ENCODE assay signal across 15 cellular contexts in the genomic region with DNA sequence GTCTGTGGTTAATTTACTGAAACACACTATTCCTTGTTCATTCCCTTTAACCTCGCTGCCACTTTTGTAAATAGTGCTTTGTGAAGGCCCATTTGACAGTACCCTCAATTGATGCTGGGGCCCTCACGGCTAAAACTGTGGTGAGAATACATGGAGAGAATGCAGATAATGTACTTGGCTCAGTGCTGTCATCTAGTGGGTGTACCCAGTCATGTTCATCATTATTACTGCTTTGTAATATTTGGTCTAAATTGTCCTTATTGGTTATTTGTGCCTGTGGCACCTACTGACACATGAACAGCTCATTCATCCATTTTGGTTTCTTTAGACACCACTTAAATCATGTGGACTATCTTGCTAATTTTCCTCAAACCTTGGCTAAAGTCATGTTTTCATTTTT.
DNase-seq lines count a peak whose midpoint lies in the region; ATAC-seq, FAIRE-seq and TF ChIP-seq lines count a peak whose summit lies in the region.
"Had no signal": no experiment of that assay in that cellular context is flagged by ENCODE, and none has a peak within 500 bp of the region (broad histone marks: within the 10 kb centered on the region; RNA-seq: fewer than 3 reads in every experiment).

No MANE protein-coding gene starts in this region.

- ATAC-seq in GM21529 (IDR thresholded peaks at IDR 0.05; ENCODE audit: unreplicated experiment) (no peak), Right ventricle myocardium superior (ENCODE audit: poor library complexity) (no peak)
- ATAC-seq: naive thymus-derived CD4-positive, alpha-beta T cell had no signal

- WGBS in H1 (ENCODE audit: extremely low coverage in 1 of 2, insufficient coverage in 1 of 2, insufficient read length in 1 of 2, insufficient replicate concordance in 2 of 2, low coverage in 1 of 2, low lambda C conversion rate in 2 of 2, missing lambda C conversion rate in 1 of 2), 2 experiments, result 59% methylated on average over 2 of the region's 2 CpGs; no CpG with 5 or more reads in 1 of the 2 experiments
- WGBS in transverse colon (ENCODE audit: low coverage in 1 of 2), 2 donors, result 21% methylated on average over 2 of the region's 2 CpGs; no CpG with 5 or more reads in 1 of the 2 donors
- WGBS in mesenchymal stem cell, result 50% methylated on average over 1 of the region's 2 CpGs

- no peaks in the 10 kb centered on the region for H4K20me1 ChIP-seq in Karpas-422 (ENCODE audit: insufficient read depth, low read depth, low read length)
- no peaks in the 10 kb centered on the region for H4K20me1 ChIP-seq in H1 (replicated peaks in 1 of 2; ENCODE audit: control insufficient read depth in 1 of 2, insufficient read depth in 2 of 2, low read length in 2 of 2)

- DNase-seq in SKM-1 (lab: John Stamatoyannopoulos, UW; ENCODE audit: unreplicated experiment), result peak; percentile 8
- no peak for DNase-seq in SKM-1 treated with dmso at 0.1 percent for 144 hours (lab: John Stamatoyannopoulos, UW; ENCODE audit: unreplicated experiment)
- DNase-seq in Karpas-422, result peak; percentile 66
- no peak for DNase-seq in H1 (ENCODE audit: low read depth in 1 of 2, low spot score in 2 of 2)
- no peak for DNase-seq in transverse colon
- no peak for DNase-seq in mesenchymal stem cell
- DNase-seq in Right ventricle myocardium superior, result no peak
- DNase-seq: activated CD4-positive, alpha-beta T cell treated with anti-CD3 and anti-CD28 coated beads, Interleukin-2, amount 50 U/mL, for 1 hour; activated naive CD8-positive, alpha-beta T cell treated with anti-CD3 and anti-CD28 coated beads, Interleukin-2, amount 10 ng/mL, durations not matched to agents 7 days and 5 days; effector CD8-positive, alpha-beta T cell; hypothalamus; naive thymus-derived CD4-positive, alpha-beta T cell; NCI-H2029 treated with DMSO at 0.1 percent for 48 hours had no signal

- H3K4me1 ChIP-seq in Karpas-422 (ENCODE audit: low read length) (peaks cover 19% of the 10 kb centered on the region), H1 (replicated peaks in 1 of 4; ENCODE audit: control insufficient read depth in 3 of 4, insufficient read depth in 4 of 4, low read length in 3 of 4) (no peaks in the 10 kb centered on the region), transverse colon (peaks cover 0 to 4% (median 0%) of the 10 kb centered on the region in 4 donors), mesenchymal stem cell (ENCODE audit: control insufficient read depth, insufficient read depth, low read depth, low read length) (no peaks in the 10 kb centered on the region)
- H3K4me1 ChIP-seq: SJSA1 had no signal

- H4K8ac ChIP-seq in H1 (ENCODE audit: extremely low read depth, insufficient read depth, low read length), result no peak overlapping the region
- no peak overlapping the region for H4K8ac ChIP-seq in mesenchymal stem cell (ENCODE audit: low read length)

- CTCF ChIA-PET in H1 (lab: Charles Lee; ENCODE audit: partially characterized antibody), result interaction anchor here (0.5 to 3.8 kb wide), 22 partner anchors 10 to 940 kb away, joined by 3 to 30 read pairs (median 3); no protein-coding TSS in a partner anchor

- H2BK15ac ChIP-seq in H1 (ENCODE audit: low read length) (no peak overlapping the region), mesenchymal stem cell (ENCODE audit: low read depth, poor library complexity, severe bottlenecking) (no peak overlapping the region)

- intact Hi-C loops in transverse colon (cut with DNase I; ENCODE audit: low total_unique reads), result no loop called here
- intact Hi-C loops in Right ventricle myocardium superior (cut with DNase I), result no loop called here

- H3K4me3 ChIP-seq in Karpas-422 (ENCODE audit: low read length), result no peak overlapping the region
- no peak overlapping the region for H3K4me3 ChIP-seq in H1 (ENCODE audit: extremely low read depth in 1 of 4, insufficient read depth in 2 of 4, low read depth in 3 of 4, low read length in 4 of 4)
- H3K4me3 ChIP-seq in transverse colon, result no peak overlapping the region
- H3K4me3 ChIP-seq in mesenchymal stem cell (ENCODE audit: insufficient read depth in 1 of 2, low read depth in 1 of 2, low read length in 2 of 2), result no peak overlapping the region
- H3K4me3 ChIP-seq: SJSA1 had no signal

- H3K4ac ChIP-seq in H1 (replicated peaks; ENCODE audit: insufficient read length, low read depth, low read length) (no peak overlapping the region), mesenchymal stem cell (ENCODE audit: low read depth in 1 of 2, low read length in 2 of 2) (no peak overlapping the region)

- FAIRE-seq in H1 (lab: Jason Lieb, UNC), result no peak

- no peak overlapping the region for H3K18ac ChIP-seq in H1 (ENCODE audit: extremely low read depth, low read length)
- no peak overlapping the region for H3K18ac ChIP-seq in mesenchymal stem cell (ENCODE audit: low read depth in 1 of 2, low read length in 2 of 2)

- no peak overlapping the region for H2BK20ac ChIP-seq in H1 (ENCODE audit: low read length)

- H3K27ac ChIP-seq in Karpas-422 (ENCODE audit: low read length) (no peak overlapping the region), H1 (ENCODE audit: low read depth, low read length) (no peak overlapping the region), transverse colon (no peak overlapping the region), mesenchymal stem cell (ENCODE audit: low read length, poor library complexity, severe bottlenecking) (no peak overlapping the region)
- H3K27ac ChIP-seq: SJSA1 had no signal

- H2BK12ac ChIP-seq in H1 (ENCODE audit: low read depth, low read length) (no peak overlapping the region; the same call in 1 of the 2 replicates), mesenchymal stem cell (ENCODE audit: low read length in 2 of 2) (no peak overlapping the region)

- no peak overlapping the region for H3K56ac ChIP-seq in H1 (replicated peaks; ENCODE audit: insufficient read length, low read depth, low read length)

- H2AFZ ChIP-seq in Karpas-422 (ENCODE audit: low read length), result no peak overlapping the region
- no peak overlapping the region for H2AFZ ChIP-seq in H1 (ENCODE audit: low read length)
- H2AFZ ChIP-seq in mesenchymal stem cell (ENCODE audit: low read depth, low read length), result no peak overlapping the region

- TF ChIP-seq CTCF in H1 (IDR thresholded peaks at IDR 0.05; ENCODE audit: control extremely low read depth in 1 of 3, insufficient read depth in 1 of 3, low read depth in 1 of 3, low read length in 3 of 3) (peak in 2 of 3 experiments; percentile 52 to 68; a peak in 3 of 4 replicates), transverse colon (IDR thresholded peaks at IDR 0.05) (peak; percentile 26 to 58 (median 57))

- H2BK120ac ChIP-seq in H1 (replicated peaks; ENCODE audit: low read depth, low read length) (no peak overlapping the region), mesenchymal stem cell (ENCODE audit: low read depth, low read length) (no peak overlapping the region)

- H3K79me1 ChIP-seq in H1 (ENCODE audit: low read depth, low read length) (no peaks in the 10 kb centered on the region), mesenchymal stem cell (replicated peaks; ENCODE audit: low read length, poor library complexity, severe bottlenecking) (no peaks in the 10 kb centered on the region)

- H2BK5ac ChIP-seq in H1 (ENCODE audit: low read depth, low read length), result no peak overlapping the region
- H2BK5ac ChIP-seq in mesenchymal stem cell (ENCODE audit: low read depth, low read length, poor library complexity, severe bottlenecking), result no peak overlapping the region

- no peak for TF ChIP-seq EP300 in H1 (IDR thresholded peaks at IDR 0.05; ENCODE audit: borderline replicate concordance in 1 of 2, low read depth in 2 of 2, low read length in 2 of 2)
- no peak for TF ChIP-seq EP300 in transverse colon (IDR thresholded peaks at IDR 0.05; ENCODE audit: low read depth)

- no peaks in the 10 kb centered on the region for H3K27me3 ChIP-seq in Karpas-422 (ENCODE audit: low read length)
- H3K27me3 ChIP-seq in H1 (replicated peaks in 1 of 4; ENCODE audit: control insufficient read depth in 3 of 4, extremely low read depth in 1 of 4, insufficient read depth in 3 of 4, low read length in 3 of 4), result no peaks in the 10 kb centered on the region
- H3K27me3 ChIP-seq in transverse colon, result no peaks in the 10 kb centered on the region
- H3K27me3 ChIP-seq in mesenchymal stem cell (ENCODE audit: control insufficient read depth in 1 of 2, insufficient read depth in 1 of 2, low read length in 2 of 2), result no peaks in the 10 kb centered on the region
- H3K27me3 ChIP-seq: SJSA1 had no signal

- H2AK5ac ChIP-seq in H1 (ENCODE audit: low read depth, low read length) (no peak overlapping the region), mesenchymal stem cell (ENCODE audit: low read length, severe bottlenecking) (no peak overlapping the region)

- POLR2A ChIA-PET in H1 (lab: Charles Lee; ENCODE audit: partially characterized antibody), result no interaction called here

- H3K79me2 ChIP-seq in Karpas-422 (ENCODE audit: low read length), result no peaks in the 10 kb centered on the region
- no peaks in the 10 kb centered on the region for H3K79me2 ChIP-seq in H1 (ENCODE audit: control insufficient read depth in 1 of 2, insufficient read depth in 2 of 2, low read length in 2 of 2)

- in situ Hi-C loops in transverse colon (cut with MboI; ENCODE audit: low pct_ligation_motif_present in 1 of 4, low pct_unique_long_range_greater_than_20kb in 1 of 4, low sequenced_read_pairs in 3 of 4), result no loop called here

- H3K23me2 ChIP-seq in H1 (ENCODE audit: low read depth, low read length), result no peaks in the 10 kb centered on the region

- no peak overlapping the region for H4K5ac ChIP-seq in H1 (ENCODE audit: insufficient read length, low read depth, low read length)

- H3K14ac ChIP-seq in H1 (ENCODE audit: insufficient read length) (no peak overlapping the region), mesenchymal stem cell (ENCODE audit: low read length in 2 of 2) (no peak overlapping the region)

- no peaks in the 10 kb centered on the region for H3K9me2 ChIP-seq in Karpas-422 (replicated peaks; ENCODE audit: insufficient read depth, low read length)

- peak; percentile 77 to 79 for TF ChIP-seq RAD21 in H1 (IDR thresholded peaks at IDR 0.05 in 1 of 2, conservative IDR thresholded peaks at IDR 0.05 in 1 of 2; ENCODE audit: low read depth in 2 of 2, low read length in 2 of 2)

- H3K9ac ChIP-seq in Karpas-422 (ENCODE audit: low read length) (no peak overlapping the region), H1 (replicated peaks in 1 of 4; ENCODE audit: extremely low read depth in 1 of 4, low read depth in 3 of 4, low read length in 3 of 4) (no peak overlapping the region), mesenchymal stem cell (ENCODE audit: low read length) (no peak overlapping the region)

- H3K4me2 ChIP-seq in Karpas-422 (ENCODE audit: low read depth, low read length, poor library complexity, severe bottlenecking), result no peak overlapping the region
- H3K4me2 ChIP-seq in H1 (ENCODE audit: insufficient read depth in 1 of 2, low read depth in 2 of 2, low read length in 2 of 2), result no peak overlapping the region
- H3K4me2 ChIP-seq in mesenchymal stem cell (ENCODE audit: low read length, poor library complexity, severe bottlenecking), result no peak overlapping the region

- H3K36me3 ChIP-seq in Karpas-422 (ENCODE audit: insufficient read depth, low read length) (no peaks in the 10 kb centered on the region), H1 (ENCODE audit: control insufficient read depth in 2 of 4, insufficient read depth in 4 of 4, low read length in 3 of 4) (no peaks in the 10 kb centered on the region), transverse colon (no peaks in the 10 kb centered on the region), mesenchymal stem cell (ENCODE audit: control insufficient read depth in 1 of 2, insufficient read depth in 2 of 2, low read depth in 1 of 2, low read length in 2 of 2) (no peaks in the 10 kb centered on the region)
- H3K36me3 ChIP-seq: SJSA1 had no signal

- H3K9me3 ChIP-seq in Karpas-422 (ENCODE audit: low read length), result no peaks in the 10 kb centered on the region
- no peaks in the 10 kb centered on the region; a peak in 1 of 4 replicates for H3K9me3 ChIP-seq in H1 (ENCODE audit: insufficient read depth in 2 of 2, low read depth in 1 of 2, low read length in 1 of 2)
- no peaks in the 10 kb centered on the region for H3K9me3 ChIP-seq in transverse colon
- H3K9me3 ChIP-seq in mesenchymal stem cell (ENCODE audit: control insufficient read depth, low read length), result no peaks in the 10 kb centered on the region
- H3K9me3 ChIP-seq: SJSA1 had no signal

- H3K23ac ChIP-seq in H1 (ENCODE audit: insufficient read length) (no peak overlapping the region), mesenchymal stem cell (ENCODE audit: low read length in 2 of 2) (no peak overlapping the region)

- no peak for TF ChIP-seq POLR2A in H1 (IDR thresholded peaks at IDR 0.05; ENCODE audit: control extremely low read depth in 1 of 2, low read depth in 2 of 2, low read length in 2 of 2)
- TF ChIP-seq POLR2A in transverse colon (IDR thresholded peaks at IDR 0.05), result no peak

- H4K91ac ChIP-seq in H1 (replicated peaks; ENCODE audit: insufficient read length, low read length) (no peak overlapping the region), mesenchymal stem cell (ENCODE audit: low read length) (no peak overlapping the region)

Comparison
In these comparisons a context has a peak if more than half of its experiments do, and no peak if none do; other contexts are left out.
1. DNase-seq: peak in SKM-1 (single experiment) and Karpas-422 (single experiment); none in SKM-1 treated with dmso at 0.1 percent for 144 hours (single experiment), H1 (0 of 2), transverse colon (single experiment), mesenchymal stem cell (single experiment) and Right ventricle myocardium superior (single experiment).